In the genomic region with DNA sequence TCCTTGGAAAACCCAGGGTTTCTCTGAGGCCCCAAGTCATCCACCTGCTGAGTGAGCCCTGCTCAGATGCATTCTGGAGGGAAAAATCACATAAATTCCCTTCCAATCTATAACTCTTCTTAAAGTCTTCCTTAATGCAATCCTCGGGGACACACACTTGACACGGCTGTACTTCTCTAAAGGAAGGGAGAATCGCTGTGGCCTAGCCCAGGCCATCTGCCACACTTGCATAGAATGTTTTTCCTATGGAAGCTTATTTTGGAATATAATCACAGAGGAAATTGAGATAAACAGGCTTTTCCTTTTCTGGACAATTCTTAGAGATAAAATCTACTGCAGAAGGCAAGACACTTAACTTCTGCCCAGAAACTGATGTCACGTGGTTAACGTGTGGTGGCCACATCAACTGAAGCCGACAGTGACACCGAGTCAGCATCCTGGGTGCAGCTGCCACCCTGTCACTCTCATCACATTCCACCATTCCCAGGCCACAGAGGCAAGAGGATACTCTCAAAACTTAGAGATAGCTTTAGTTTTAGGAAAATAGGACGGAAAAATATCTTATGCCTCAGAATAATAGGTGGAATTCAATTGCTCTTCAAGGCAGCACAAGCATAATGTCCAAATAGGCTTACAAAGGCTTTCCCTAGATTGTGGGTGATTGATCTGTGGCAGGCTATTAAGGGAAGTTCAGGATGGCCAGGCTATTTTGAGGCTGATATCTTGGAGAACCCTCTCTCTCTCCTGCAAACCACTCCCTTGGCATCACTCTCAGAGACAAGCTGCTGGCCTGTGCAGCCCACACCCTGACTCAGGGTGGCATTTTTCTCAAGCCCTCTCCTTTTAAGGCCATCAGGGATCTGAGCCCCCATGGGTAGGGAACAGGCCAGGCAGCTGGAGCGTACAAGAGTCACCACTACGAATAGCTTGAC, we compare ENCODE assay signal across 16 cellular contexts. TPM values are rescaled to one million over a fixed set of nuclear protein-coding genes. Genes with fewer than 3 reads are reported as not detected.
A peak's percentile ranks its signal among the peaks of the same experiment; 100 is the strongest.
DNase-seq lines count a peak whose midpoint lies in the region; ATAC-seq, FAIRE-seq and TF ChIP-seq lines count a peak whose summit lies in the region.
"Had no signal": no experiment of that assay in that cellular context is flagged by ENCODE, and none has a peak within 500 bp of the region (broad histone marks: within the 10 kb centered on the region; RNA-seq: fewer than 3 reads in every experiment).

No MANE protein-coding gene starts in this region.

- POLR2A ChIA-PET in endothelial cell of umbilical vein (lab: Charles Lee) = no interaction called here

- H3K27ac ChIP-seq in endothelial cell of umbilical vein (ENCODE audit: insufficient read depth, low read depth, low read length) (no peak overlapping the region), lower lobe of right lung (peak overlapping the region; percentile 44), dorsolateral prefrontal cortex (peak overlapping the region in 5 of 59 donors; percentile 3 to 53 (median 12))

- H3K27me3 ChIP-seq in endothelial cell of umbilical vein (ENCODE audit: control insufficient read depth in 2 of 2, insufficient read depth in 2 of 2, low read length in 2 of 2) (peaks cover 0 to 7% of the 10 kb centered on the region in 2 experiments), lower lobe of right lung (ENCODE audit: low read depth) (no peaks in the 10 kb centered on the region), dorsolateral prefrontal cortex (no peaks in the 10 kb centered on the region)
- H3K27me3 ChIP-seq: adrenal gland had no signal

- H3K9ac ChIP-seq in endothelial cell of umbilical vein (replicated peaks; ENCODE audit: extremely low read depth, insufficient read depth, low read length) = no peak overlapping the region

- no peak for TF ChIP-seq CTCF in endothelial cell of umbilical vein (IDR thresholded peaks at IDR 0.05; ENCODE audit: extremely low read depth in 1 of 2, insufficient read depth in 1 of 2, low read depth in 1 of 2, low read length in 2 of 2)
- TF ChIP-seq CTCF in lower lobe of right lung (IDR thresholded peaks at IDR 0.05) = no peak
- no peak for TF ChIP-seq CTCF in dorsolateral prefrontal cortex (IDR thresholded peaks at IDR 0.05 in 54 of 56, conservative IDR thresholded peaks at IDR 0.05 in 2 of 56; ENCODE audit: low read depth in 1 of 56, partially characterized antibody in 56 of 56)

- H2AFZ ChIP-seq in endothelial cell of umbilical vein (ENCODE audit: low read depth, low read length) = no peak overlapping the region
- H2AFZ ChIP-seq: GM23338 had no signal

- dilution Hi-C loops in endothelial cell of umbilical vein (cut with MboI; ENCODE audit: extremely low pct_ligation_motif_present, low sequenced_read_pairs) = no loop called here

- H4K20me1 ChIP-seq in endothelial cell of umbilical vein (replicated peaks; ENCODE audit: control insufficient read depth, extremely low read depth, insufficient read depth, low read length) = no peaks in the 10 kb centered on the region

- H3K4me2 ChIP-seq in endothelial cell of umbilical vein (ENCODE audit: insufficient read depth, low read length) = no peak overlapping the region
- H3K4me2 ChIP-seq: GM23338 had no signal

- no peaks in the 10 kb centered on the region for H3K9me1 ChIP-seq in endothelial cell of umbilical vein (replicated peaks; ENCODE audit: control insufficient read depth, extremely low read depth, insufficient read depth, low read length)

- H3K36me3 ChIP-seq in endothelial cell of umbilical vein (ENCODE audit: control insufficient read depth in 2 of 2, extremely low read depth in 1 of 2, insufficient read depth in 2 of 2, low read length in 2 of 2) = no peaks in the 10 kb centered on the region
- no peaks in the 10 kb centered on the region for H3K36me3 ChIP-seq in lower lobe of right lung
- H3K36me3 ChIP-seq: adrenal gland had no signal

- no peak for DNase-seq in Right ventricle myocardium inferior (ENCODE audit: missing footprints)
- DNase-seq in cardiac septum (ENCODE audit: low spot score) = no peak
- peak; percentile 41 for DNase-seq in endothelial cell of umbilical vein (ENCODE audit: low read depth, low spot score)
- DNase-seq in lower lobe of right lung = no peak
- DNase-seq in activated T-cell treated with anti-CD3 and anti-CD28 coated beads, Interleukin-2, amount 50 U/mL, for 1 hour = no peak
- DNase-seq in UCSD-AML1 (lab: John Stamatoyannopoulos, UW; ENCODE audit: unreplicated experiment) = no peak
- DNase-seq in dorsolateral prefrontal cortex = no peak
- DNase-seq: adrenal gland; CD4-positive, alpha-beta memory T cell; central memory CD4-positive, alpha-beta T cell; effector CD8-positive, alpha-beta T cell; hypothalamus; kidney; NCI-H187 had no signal

- H3K4me3 ChIP-seq in endothelial cell of umbilical vein (replicated peaks in 1 of 3; ENCODE audit: insufficient read depth in 1 of 3, low read depth in 1 of 3, low read length in 3 of 3) (no peak overlapping the region), lower lobe of right lung (no peak overlapping the region), dorsolateral prefrontal cortex (no peak overlapping the region)
- H3K4me3 ChIP-seq: adrenal gland, GM23338 had no signal

- TF ChIP-seq POLR2A in endothelial cell of umbilical vein (IDR thresholded peaks at IDR 0.05; ENCODE audit: low read depth, low read length) = no peak

- H3K4me1 ChIP-seq in endothelial cell of umbilical vein (ENCODE audit: control insufficient read depth, extremely low read depth, insufficient read depth, low read length) = peaks cover 5% of the 10 kb centered on the region
- H3K4me1 ChIP-seq in lower lobe of right lung = peaks cover 16% of the 10 kb centered on the region
- H3K4me1 ChIP-seq: adrenal gland had no signal

- ATAC-seq in Right ventricle myocardium inferior (peak; percentile 66), lower lobe of right lung (no peak), HG03442 (IDR thresholded peaks at IDR 0.05; ENCODE audit: unreplicated experiment) (no peak)

- FAIRE-seq in endothelial cell of umbilical vein (lab: Jason Lieb, UNC) = no peak
- FAIRE-seq: kidney had no signal

- no TSS peak for BruUV-seq in endothelial cell of umbilical vein (replicated peaks; lab: Mats Ljungman, UMichigan)

- H3K9me3 ChIP-seq in endothelial cell of umbilical vein (replicated peaks; ENCODE audit: control insufficient read depth, insufficient read depth, low read length) (no peaks in the 10 kb centered on the region), lower lobe of right lung (no peaks in the 10 kb centered on the region)
- H3K9me3 ChIP-seq: adrenal gland had no signal

- H3K79me2 ChIP-seq in endothelial cell of umbilical vein (ENCODE audit: control insufficient read depth, insufficient read depth, low read length) = no peaks in the 10 kb centered on the region

- CTCF ChIA-PET in endothelial cell of umbilical vein (lab: Charles Lee) = interaction anchor here (0.9 to 3.0 kb wide), 5 partner anchors 692 to 1631 kb away, joined by 3 to 20 read pairs (median 4); no protein-coding TSS in a partner anchor

- intact Hi-C loops in Right ventricle myocardium inferior (cut with DNase I) = no loop called here
- intact Hi-C loops in cardiac septum (cut with DNase I) = no loop called here
- intact Hi-C loops in endothelial cell of umbilical vein (cut with micrococcal nuclease) = no loop called here
- intact Hi-C loops in lower lobe of right lung (cut with DNase I) = no loop called here
- intact Hi-C loops in dorsolateral prefrontal cortex (cut with DNase I) = loop anchor here in 1 of 2 donors (10.0 kb wide), 2 partner anchors 829 to 1619 kb away; no protein-coding TSS in a partner anchor

TF ChIP-seq in endothelial cell of umbilical vein, 7 proteins besides CTCF, POLR2A, EP300 and RAD21:
- TF ChIP-seq GATA2 (IDR thresholded peaks at IDR 0.05; ENCODE audit: insufficient read depth, insufficient read length, low read depth, low read length) (peak; percentile 14), FOS (IDR thresholded peaks at IDR 0.05; ENCODE audit: borderline replicate concordance, insufficient read depth, low read length) (no peak), EZH2 (IDR thresholded peaks at IDR 0.05; ENCODE audit: borderline replicate concordance, low read depth, low read length, severe bottlenecking) (no peak)

RNA-seq across cellular contexts. Expression of a gene that starts 29.6 kb away (rescaled TPM):
- total RNA-seq in Right ventricle myocardium inferior (152 TPM), cardiac septum (150 TPM), endothelial cell of umbilical vein (182 and 198 TPM in 2 replicates), lower lobe of right lung (117 TPM), dorsolateral prefrontal cortex (100 to 1,000 TPM in 103 of 120 experiments, 10 to 100 TPM in 17; 87.1 to 133 (median 111) TPM)
- 471 and 560 TPM in 2 replicates for polyA plus RNA-seq in endothelial cell of umbilical vein
- polyA plus RNA-seq in endothelial cell of umbilical vein (2011; cell fraction: cytosol; rRNA removed) = 524 and 562 TPM in 2 replicates
- 249 and 250 TPM in 2 replicates for polyA plus RNA-seq in endothelial cell of umbilical vein (2011; cell fraction: nucleus; rRNA removed)
- polyA plus RNA-seq in endothelial cell of umbilical vein (2012) = 252 and 349 TPM in 2 replicates
- polyA minus RNA-seq in endothelial cell of umbilical vein = 228 and 247 TPM in 2 replicates
- 86.5 TPM for polyA minus RNA-seq in endothelial cell of umbilical vein (2011; cell fraction: cytosol; rRNA and poly(A)+ RNA removed)
- 41.6 and 56.5 TPM in 2 replicates for polyA minus RNA-seq in endothelial cell of umbilical vein (2011; cell fraction: nucleus; rRNA and poly(A)+ RNA removed)

RNA-seq across cellular contexts. Expression of a gene that starts 30.6 kb away (rescaled TPM):
- 8.7 TPM for total RNA-seq in Right ventricle myocardium inferior
- 7.6 TPM for total RNA-seq in cardiac septum
- 15.3 and 17.7 TPM in 2 replicates for total RNA-seq in endothelial cell of umbilical vein
- polyA plus RNA-seq in endothelial cell of umbilical vein = 17.5 and 24.8 TPM in 2 replicates
- 13.2 and 13.5 TPM in 2 replicates for polyA plus RNA-seq in endothelial cell of umbilical vein (2011; cell fraction: cytosol; rRNA removed)
- 26.4 and 31.8 TPM in 2 replicates for polyA plus RNA-seq in endothelial cell of umbilical vein (2011; cell fraction: nucleus; rRNA removed)
- polyA plus RNA-seq in endothelial cell of umbilical vein (2012) = 10.7 and 12.2 TPM in 2 replicates
- polyA minus RNA-seq in endothelial cell of umbilical vein = 16.6 and 23.1 TPM in 2 replicates
- 7.7 TPM for polyA minus RNA-seq in endothelial cell of umbilical vein (2011; cell fraction: cytosol; rRNA and poly(A)+ RNA removed)
- 15.0 and 15.5 TPM in 2 replicates for polyA minus RNA-seq in endothelial cell of umbilical vein (2011; cell fraction: nucleus; rRNA and poly(A)+ RNA removed)
- total RNA-seq in lower lobe of right lung = 12.7 TPM
- 10 to 100 TPM; 11.6 to 21.6 (median 16.2) TPM for total RNA-seq in dorsolateral prefrontal cortex
